Comparison of ENCODE assay signal across 18 cellular contexts in the genomic region with DNA sequence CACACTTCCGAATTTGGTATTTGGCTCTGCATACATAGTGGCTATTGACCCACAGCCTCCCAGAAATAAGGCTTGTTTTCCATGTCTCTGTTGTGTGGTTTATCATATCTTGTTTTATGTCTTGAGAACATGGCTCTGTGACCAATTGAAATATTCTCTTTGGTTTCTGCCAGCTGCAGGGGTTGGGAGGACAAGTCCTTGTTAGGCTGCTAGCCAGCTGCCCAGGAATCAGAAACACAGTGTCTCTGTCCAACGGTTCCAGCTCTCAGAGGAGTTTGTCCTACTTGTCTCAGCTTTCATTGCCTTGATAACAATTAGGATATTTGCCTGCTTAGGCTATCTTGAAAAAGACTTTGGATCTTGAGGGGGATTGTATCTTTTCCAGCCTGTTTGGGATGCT. TPM values are rescaled to one million over a fixed set of nuclear protein-coding genes. Genes with fewer than 3 reads are reported as not detected.
A peak's percentile ranks its signal among the peaks of the same experiment; 100 is the strongest.
DNase-seq lines count a peak whose midpoint lies in the region; ATAC-seq and TF ChIP-seq lines count a peak whose summit lies in the region.
"Had no signal": no experiment of that assay in that cellular context is flagged by ENCODE, and none has a peak within 500 bp of the region (broad histone marks: within the 10 kb centered on the region; RNA-seq: fewer than 3 reads in every experiment).

No MANE protein-coding gene starts in this region.

- DNase-seq in H7 (peak; percentile 6), astrocyte of the spinal cord (ENCODE audit: low read depth, low spot score) (peak; percentile 23), left ventricle myocardium inferior (no peak), psoas muscle (peak in 1 of 2 donors; percentile 62), GM19240 (ENCODE audit: insufficient read length, low spot score) (no peak), RKO (ENCODE audit: low spot score) (no peak)
- no peak for DNase-seq in effector memory CD8-positive, alpha-beta T cell
- DNase-seq in activated CD4-positive, alpha-beta T cell treated with anti-CD3 and anti-CD28 coated beads, Interleukin-2, amount 50 U/mL, for 48 hours, result no peak
- DNase-seq: activated CD4-positive, alpha-beta T cell treated with anti-CD3 and anti-CD28 coated beads for 4 hours; NCI-H1048; NCI-H2227 treated with DMSO at 0.1 percent for 48 hours; stimulated activated CD4-positive, alpha-beta T cell treated with anti-CD3 and anti-CD28 coated beads, Interleukin-2, amount 100 ng/mL, for 48 hours; stimulated activated naive B cell treated with anti-CD40 and anti-IgM and Interleukin-4, amounts not matched to agents 10 μg/mL and 1 μg/mL and 100 μg/mL, for 72 hours; T-helper 2 cell had no signal

- 20 to 25% (median 22%) methylated on average over 2 of the region's 2 CpGs for WGBS in psoas muscle, 3 donors

- H3K4me3 ChIP-seq in H7 (ENCODE audit: insufficient read depth, low read depth, low read length) (no peak overlapping the region), astrocyte of the spinal cord (ENCODE audit: low read depth, low read length) (no peak overlapping the region), left ventricle myocardium inferior (no peak overlapping the region), psoas muscle (no peak overlapping the region)
- H3K4me3 ChIP-seq: ascending aorta had no signal

- no peaks in the 10 kb centered on the region; the same call in 1 of the 2 replicates for H3K27me3 ChIP-seq in H7 (ENCODE audit: control insufficient read depth, insufficient read depth, low read length)
- peaks cover 11% of the 10 kb centered on the region for H3K27me3 ChIP-seq in left ventricle myocardium inferior (ENCODE audit: low read depth)
- H3K27me3 ChIP-seq in psoas muscle (ENCODE audit: insufficient read depth in 3 of 3, low read length in 2 of 3), result no peaks in the 10 kb centered on the region
- H3K27me3 ChIP-seq: ascending aorta had no signal

- intact Hi-C loops in left ventricle myocardium inferior (cut with micrococcal nuclease) (no loop called here), psoas muscle (cut with DNase I) (no loop called here)

- peaks cover 3 to 6% of the 10 kb centered on the region in 2 donors for H3K4me1 Mint-ChIP-seq in effector memory CD8-positive, alpha-beta T cell (ENCODE audit: low read depth in 2 of 2)

- H3K36me3 ChIP-seq in H7 (replicated peaks; ENCODE audit: control insufficient read depth, insufficient read depth, low read length) (no peaks in the 10 kb centered on the region), left ventricle myocardium inferior (no peaks in the 10 kb centered on the region), psoas muscle (ENCODE audit: insufficient read depth in 1 of 2, low read depth in 1 of 2) (peaks cover 0 to 18% of the 10 kb centered on the region in 2 donors)
- H3K36me3 ChIP-seq: ascending aorta had no signal

- H3K36me3 Mint-ChIP-seq in effector memory CD8-positive, alpha-beta T cell (ENCODE audit: insufficient read depth), result no peaks in the 10 kb centered on the region
- H3K36me3 Mint-ChIP-seq: stimulated activated naive B cell treated with anti-CD40 and anti-IgM and Interleukin-4, amounts not matched to agents 10 μg/mL and 1 μg/mL and 100 μg/mL, for 72 hours had no signal

- no peak for TF ChIP-seq CTCF in astrocyte of the spinal cord (IDR thresholded peaks at IDR 0.05; ENCODE audit: low read depth, low read length)
- TF ChIP-seq CTCF in left ventricle myocardium inferior (IDR thresholded peaks at IDR 0.05; ENCODE audit: borderline replicate concordance), result no peak
- no peak for TF ChIP-seq CTCF in psoas muscle (IDR thresholded peaks at IDR 0.05)

- H3K4me1 ChIP-seq in left ventricle myocardium inferior, result peaks cover 11% of the 10 kb centered on the region
- H3K4me1 ChIP-seq in psoas muscle, result peaks cover 18% of the 10 kb centered on the region
- H3K4me1 ChIP-seq: ascending aorta had no signal

- H3K27ac ChIP-seq in left ventricle myocardium inferior (replicated peaks) (peak overlapping the region; percentile 61), psoas muscle (peak overlapping the region; percentile 42)
- H3K27ac ChIP-seq: ascending aorta had no signal

- H3K27ac Mint-ChIP-seq in effector memory CD8-positive, alpha-beta T cell, result no peak overlapping the region

- no peaks in the 10 kb centered on the region for H3K9me3 ChIP-seq in left ventricle myocardium inferior (replicated peaks)
- H3K9me3 ChIP-seq in psoas muscle, result no peaks in the 10 kb centered on the region
- H3K9me3 ChIP-seq: ascending aorta had no signal

- ATAC-seq in psoas muscle, result peak; percentile 43 to 78 (median 60)
- no peak for ATAC-seq in effector memory CD8-positive, alpha-beta T cell (replicated peaks)
- ATAC-seq: stimulated activated naive B cell treated with anti-CD40 and anti-IgM and Interleukin-4, amounts not matched to agents 10 μg/mL and 1 μg/mL and 100 μg/mL, for 72 hours had no signal

- no peaks in the 10 kb centered on the region for H3K9me3 Mint-ChIP-seq in effector memory CD8-positive, alpha-beta T cell
- H3K9me3 Mint-ChIP-seq: stimulated activated naive B cell treated with anti-CD40 and anti-IgM and Interleukin-4, amounts not matched to agents 10 μg/mL and 1 μg/mL and 100 μg/mL, for 72 hours had no signal

- no peak overlapping the region for H3K4me3 Mint-ChIP-seq in effector memory CD8-positive, alpha-beta T cell
- H3K4me3 Mint-ChIP-seq: stimulated activated naive B cell treated with anti-CD40 and anti-IgM and Interleukin-4, amounts not matched to agents 10 μg/mL and 1 μg/mL and 100 μg/mL, for 72 hours had no signal

- in situ Hi-C loops in astrocyte of the spinal cord (cut with HindIII; ENCODE audit: low sequenced_read_pairs), result no loop called here

- H3K27me3 Mint-ChIP-seq in effector memory CD8-positive, alpha-beta T cell, result peaks cover 34 to 62% of the 10 kb centered on the region in 2 donors

RNA-seq across cellular contexts. Expression of gene SLC7A4, which starts 6.0 kb away (rescaled TPM):
- total RNA-seq in H7 (2014; rRNA removed; shearing (Covaris generic)), result not detected in 2 replicates
- 0.25 TPM for total RNA-seq in left ventricle myocardium inferior
- total RNA-seq in psoas muscle, result under 1 TPM in 1 of 4 donors, not detected in 3; 0.08 TPM
- polyA plus RNA-seq in psoas muscle, result under 1 TPM in 2 of 3 donors, not detected in 1; 0.10 to 0.87 TPM
- total RNA-seq: G401, pulmonary artery endothelial cell had no signal

RNA-seq across cellular contexts. Expression of gene LRRC74B, which starts 7.3 kb away (rescaled TPM):
- total RNA-seq in H7 (2014; rRNA removed; shearing (Covaris generic)), result not detected in 2 replicates
- not detected for total RNA-seq in left ventricle myocardium inferior
- under 1 TPM in 2 of 4 donors, not detected in 2; 0.22 to 0.30 TPM for total RNA-seq in psoas muscle
- under 1 TPM in 1 of 3 donors, not detected in 2; 0.51 TPM for polyA plus RNA-seq in psoas muscle
- total RNA-seq: G401, mesenteric fat pad, pulmonary artery endothelial cell had no signal

RNA-seq across cellular contexts. Expression of gene P2RX6, which starts 23.4 kb away (rescaled TPM):
- total RNA-seq in H7 (2014; rRNA removed; shearing (Covaris generic)), result 0.26 and 0.31 TPM in 2 replicates
- total RNA-seq in left ventricle myocardium inferior (3.5 TPM), psoas muscle (10 to 100 TPM; 23.7 to 47.7 (median 36.1) TPM)
- polyA plus RNA-seq in psoas muscle, result 10 to 100 TPM; 11.3 to 40.4 (median 26.2) TPM
- total RNA-seq: ascending aorta had no signal

RNA-seq across cellular contexts. Expression of gene THAP7, which starts 36.5 kb away (rescaled TPM):
- total RNA-seq in H7 (2014; rRNA removed; shearing (Covaris generic)), result 42.7 and 49.1 TPM in 2 replicates
- total RNA-seq in left ventricle myocardium inferior (17.8 TPM), psoas muscle (10 to 100 TPM; 25.2 to 39.2 (median 28.6) TPM)
- polyA plus RNA-seq in psoas muscle, result 10 to 100 TPM; 48.9 to 67.5 (median 52.0) TPM

RNA-seq across cellular contexts. Expression of gene LZTR1, which starts 56.3 kb away (rescaled TPM):
- 28.3 and 34.0 TPM in 2 replicates for total RNA-seq in H7 (2014; rRNA removed; shearing (Covaris generic))
- 18.1 TPM for total RNA-seq in left ventricle myocardium inferior
- 10 to 100 TPM; 23.4 to 37.1 (median 29.8) TPM for total RNA-seq in psoas muscle
- 10 to 100 TPM; 17.1 to 30.8 (median 22.5) TPM for polyA plus RNA-seq in psoas muscle

Comparison
In these comparisons a context has a peak if more than half of its experiments do, and no peak if none do; other contexts are left out.
1. DNase-seq: peak in H7 (single experiment) and astrocyte of the spinal cord (single experiment); none in left ventricle myocardium inferior (single experiment), effector memory CD8-positive, alpha-beta T cell (0 of 3), GM19240 (single experiment), RKO (single experiment) and activated CD4-positive, alpha-beta T cell treated with anti-CD3 and anti-CD28 coated beads, Interleukin-2, amount 50 U/mL, for 48 hours (0 of 2).